14 cellular contexts compared by ENCODE assay signal in genomic region chr9:19451240-19452087, GRCh38.
A peak's percentile ranks its signal among the peaks of the same experiment; 100 is the strongest.
DNase-seq lines count a peak whose midpoint lies in the region; ATAC-seq and TF ChIP-seq lines count a peak whose summit lies in the region.
"Had no signal": no experiment of that assay in that cellular context is flagged by ENCODE, and none has a peak within 500 bp of the region (broad histone marks: within the 10 kb centered on the region; RNA-seq: fewer than 3 reads in every experiment).

No MANE protein-coding gene starts in this region.

- TF ChIP-seq CTCF in GM12875 (IDR thresholded peaks at IDR 0.05; ENCODE audit: borderline replicate concordance, insufficient read depth, low read depth, low read length) (no peak), foreskin fibroblast (IDR thresholded peaks at IDR 0.05; ENCODE audit: low read depth, low read length) (no peak)

- H3K4me3 ChIP-seq in GM12875 (ENCODE audit: low read depth, low read length) (peak overlapping the region; percentile 37), foreskin fibroblast (ENCODE audit: low read depth in 1 of 2, low read length in 2 of 2) (no peak overlapping the region)
- H3K4me3 ChIP-seq: cardiac muscle cell, ovary, thyroid gland had no signal

- DNase-seq in AG20443 (ENCODE audit: low spot score) (no peak), HK-2 (ENCODE audit: unreplicated experiment) (no peak), foreskin fibroblast (no peak), NCI-H187 treated with DMSO at 0.1 percent for 48 hours (lab: John Stamatoyannopoulos, UW) (no peak)
- DNase-seq: activated T-cell treated with anti-CD3 and anti-CD28 coated beads, Interleukin-2, amount 50 U/mL, for 4 hours; NK-92 treated with Interleukin-12 subunit alpha and Interleukin-12 subunit beta, amount 100 ng/mL, for 24 hours; ovary; stimulated activated CD4-positive, alpha-beta T cell treated with anti-CD3 and anti-CD28 coated beads, Interleukin-4, amount 100 ng/mL, for 24 hours; thyroid gland had no signal

- peak; percentile 94 for ATAC-seq in GM19455 (IDR thresholded peaks at IDR 0.05; ENCODE audit: unreplicated experiment)
- ATAC-seq in HG02884 (IDR thresholded peaks at IDR 0.05; ENCODE audit: unreplicated experiment), result peak; percentile 89
- ATAC-seq in HG03565 (IDR thresholded peaks at IDR 0.05; ENCODE audit: unreplicated experiment), result peak; percentile 95
- ATAC-seq: activated T-cell treated with anti-CD3 and anti-CD28 coated beads, Interleukin-2, amount 50 U/mL, for 4 hours had no signal
